Comparison of ENCODE assay signal across 9 cellular contexts in genomic region chrX:137031517-137032377, GRCh38. TPM values are rescaled to one million over a fixed set of nuclear protein-coding genes. Genes with fewer than 3 reads are reported as not detected.
DNase-seq lines count a peak whose midpoint lies in the region; ATAC-seq and TF ChIP-seq lines count a peak whose summit lies in the region.
"Had no signal": no experiment of that assay in that cellular context is flagged by ENCODE, and none has a peak within 500 bp of the region (broad histone marks: within the 10 kb centered on the region; RNA-seq: fewer than 3 reads in every experiment).

No MANE protein-coding gene starts in this region.

- peak overlapping the region; percentile 50 for H3K4me3 ChIP-seq in AG04449 (ENCODE audit: low read depth, low read length)
- H3K4me3 ChIP-seq in adipocyte (ENCODE audit: low read length) = peak overlapping the region; percentile 73
- H3K4me3 ChIP-seq in hepatocyte = peak overlapping the region; percentile 39
- H3K4me3 ChIP-seq in skin epidermis = peak overlapping the region in 5 of 7 experiments; percentile 8 to 33 (median 18)

- CTCF ChIA-PET in AG04449 (lab: Yijun Ruan, JAX) = no interaction called here

- H3K27me3 ChIP-seq in adipocyte (replicated peaks; ENCODE audit: control insufficient read depth, insufficient read depth, low read length) (peaks cover 60% of the 10 kb centered on the region), hepatocyte (peaks cover 69% of the 10 kb centered on the region)

- peak overlapping the region; percentile 88 for H3K4me2 ChIP-seq in hepatocyte

- H2AFZ ChIP-seq in hepatocyte = no peak overlapping the region

- no peaks in the 10 kb centered on the region for H3K79me2 ChIP-seq in hepatocyte

- no peak for DNase-seq in AG04449 (ENCODE audit: low read depth, low spot score)
- peak; percentile 31 for DNase-seq in NCI-H748 treated with DMSO at 0.1 percent for 48 hours (lab: John Stamatoyannopoulos, UW)
- DNase-seq in adipocyte (ENCODE audit: low read depth) = peak; percentile 57
- DNase-seq in hepatocyte (ENCODE audit: low spot score) = peak; percentile 56

- no peaks in the 10 kb centered on the region for H3K9me2 ChIP-seq in hepatocyte (replicated peaks; ENCODE audit: insufficient read depth)

- 49% methylated on average over 52 of the region's 52 CpGs for WGBS in hepatocyte (ENCODE audit: low lambda C conversion rate, missing lambda C conversion rate)

- H3K27ac ChIP-seq in hepatocyte (no peak overlapping the region), skin epidermis (no peak overlapping the region)

- TF ChIP-seq CTCF in AG04449 (IDR thresholded peaks at IDR 0.05; ENCODE audit: insufficient read depth, low read length, missing control alignments) = no peak
- TF ChIP-seq CTCF in hepatocyte (IDR thresholded peaks at IDR 0.05; ENCODE audit: poor library complexity) = no peak

- H3K36me3 ChIP-seq in adipocyte (ENCODE audit: control insufficient read depth, insufficient read depth, low read length, severe bottlenecking) (no peaks in the 10 kb centered on the region), hepatocyte (replicated peaks; ENCODE audit: insufficient read depth, low read depth) (no peaks in the 10 kb centered on the region)

- POLR2A ChIA-PET in AG04449 (lab: Yijun Ruan, JAX) = no interaction called here

- ATAC-seq in GM18519 (IDR thresholded peaks at IDR 0.05; ENCODE audit: low FRiP score, unreplicated experiment) (peak; percentile 86), HG03025 (IDR thresholded peaks at IDR 0.05; ENCODE audit: low FRiP score, unreplicated experiment) (peak; percentile 87), GM18861 (IDR thresholded peaks at IDR 0.05; ENCODE audit: unreplicated experiment) (no peak)

- H4K20me1 ChIP-seq in hepatocyte (ENCODE audit: insufficient read depth, poor library complexity, severe bottlenecking) = no peaks in the 10 kb centered on the region

- no peaks in the 10 kb centered on the region for H3K4me1 ChIP-seq in adipocyte (ENCODE audit: control insufficient read depth, insufficient read depth, low read length)
- no peaks in the 10 kb centered on the region for H3K4me1 ChIP-seq in hepatocyte (ENCODE audit: insufficient read depth)

- H3K9me3 ChIP-seq in adipocyte (ENCODE audit: control insufficient read depth, low read length) (no peaks in the 10 kb centered on the region), hepatocyte (ENCODE audit: low read depth) (no peaks in the 10 kb centered on the region)

- no peak overlapping the region for H3K9ac ChIP-seq in adipocyte (ENCODE audit: low read length)

RNA-seq across cellular contexts. Expression of gene GPR101, which starts 2.0 kb away (rescaled TPM):
- total RNA-seq in hepatocyte = not detected in 2 replicates
- polyA plus RNA-seq in hepatocyte = 0.25 TPM in 1 of 2 replicates, not detected in the other
- total RNA-seq: frontal cortex had no signal

Comparison
In these comparisons a context has a peak if more than half of its experiments do, and no peak if none do; other contexts are left out.
1. H3K4me3 ChIP-seq: peak in every context shown above with its lines; median percentile 73 in adipocyte; 50 in AG04449; 39 in hepatocyte; 18 in skin epidermis.